ENCODE assay signal across 1 cellular context in the genomic region with DNA sequence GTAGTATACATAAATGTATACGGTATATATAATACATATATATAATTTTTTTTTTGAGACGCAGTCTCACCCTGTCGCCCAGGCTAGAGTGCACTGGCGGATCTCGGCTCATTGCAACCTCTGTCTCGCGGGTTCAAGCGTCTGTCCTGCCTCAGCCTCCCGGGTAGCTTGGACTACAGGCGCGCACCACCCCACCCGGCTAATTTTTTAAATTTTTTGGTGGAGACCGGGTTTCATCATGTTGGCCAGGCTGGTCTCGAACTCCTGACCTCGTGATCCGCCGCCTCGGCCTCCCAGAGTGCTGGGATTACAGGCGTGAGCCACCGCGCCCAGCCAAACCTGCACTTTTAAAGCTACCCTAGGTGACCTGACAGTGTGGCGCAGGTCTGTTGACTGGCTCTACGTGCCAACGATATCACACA.
TF ChIP-seq lines count a peak whose summit lies in the region.

No MANE protein-coding gene starts in this region.

TF ChIP-seq in IMR-90, 13 proteins besides CTCF, POLR2A, EP300 and RAD21:
- TF ChIP-seq NFE2L2 (IDR thresholded peaks at IDR 0.05; ENCODE audit: low read depth, low read length) (no peak), MXI1 (IDR thresholded peaks at IDR 0.05; ENCODE audit: borderline replicate concordance, low read depth, low read length) (no peak), SMC3 (IDR thresholded peaks at IDR 0.05; ENCODE audit: low read depth, low read length) (no peak), RCOR1 (IDR thresholded peaks at IDR 0.05; ENCODE audit: insufficient replicate concordance, low read length) (no peak), CHD1 (IDR thresholded peaks at IDR 0.05; ENCODE audit: low read depth, low read length) (no peak), MAZ (IDR thresholded peaks at IDR 0.05; ENCODE audit: borderline replicate concordance, low read depth, low read length) (no peak), BHLHE40 (IDR thresholded peaks at IDR 0.05; ENCODE audit: low read depth, low read length) (no peak), MAFK (IDR thresholded peaks at IDR 0.05; ENCODE audit: low read depth, low read length) (no peak), CEBPB (IDR thresholded peaks at IDR 0.05; ENCODE audit: low read depth, low read length) (no peak)
- TF ChIP-seq, protein P1, sequence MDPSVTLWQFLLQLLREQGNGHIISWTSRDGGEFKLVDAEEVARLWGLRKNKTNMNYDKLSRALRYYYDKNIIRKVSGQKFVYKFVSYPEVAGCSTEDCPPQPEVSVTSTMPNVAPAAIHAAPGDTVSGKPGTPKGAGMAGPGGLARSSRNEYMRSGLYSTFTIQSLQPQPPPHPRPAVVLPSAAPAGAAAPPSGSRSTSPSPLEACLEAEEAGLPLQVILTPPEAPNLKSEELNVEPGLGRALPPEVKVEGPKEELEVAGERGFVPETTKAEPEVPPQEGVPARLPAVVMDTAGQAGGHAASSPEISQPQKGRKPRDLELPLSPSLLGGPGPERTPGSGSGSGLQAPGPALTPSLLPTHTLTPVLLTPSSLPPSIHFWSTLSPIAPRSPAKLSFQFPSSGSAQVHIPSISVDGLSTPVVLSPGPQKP (IDR thresholded peaks at IDR 0.05; ENCODE audit: borderline replicate concordance, low read depth, low read length), result no peak
- TF ChIP-seq, protein P2, sequence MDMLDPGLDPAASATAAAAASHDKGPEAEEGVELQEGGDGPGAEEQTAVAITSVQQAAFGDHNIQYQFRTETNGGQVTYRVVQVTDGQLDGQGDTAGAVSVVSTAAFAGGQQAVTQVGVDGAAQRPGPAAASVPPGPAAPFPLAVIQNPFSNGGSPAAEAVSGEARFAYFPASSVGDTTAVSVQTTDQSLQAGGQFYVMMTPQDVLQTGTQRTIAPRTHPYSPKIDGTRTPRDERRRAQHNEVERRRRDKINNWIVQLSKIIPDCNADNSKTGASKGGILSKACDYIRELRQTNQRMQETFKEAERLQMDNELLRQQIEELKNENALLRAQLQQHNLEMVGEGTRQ (IDR thresholded peaks at IDR 0.05; ENCODE audit: low read depth, low read length), result no peak
